ENCODE assay signal across 7 cellular contexts in the genomic region with DNA sequence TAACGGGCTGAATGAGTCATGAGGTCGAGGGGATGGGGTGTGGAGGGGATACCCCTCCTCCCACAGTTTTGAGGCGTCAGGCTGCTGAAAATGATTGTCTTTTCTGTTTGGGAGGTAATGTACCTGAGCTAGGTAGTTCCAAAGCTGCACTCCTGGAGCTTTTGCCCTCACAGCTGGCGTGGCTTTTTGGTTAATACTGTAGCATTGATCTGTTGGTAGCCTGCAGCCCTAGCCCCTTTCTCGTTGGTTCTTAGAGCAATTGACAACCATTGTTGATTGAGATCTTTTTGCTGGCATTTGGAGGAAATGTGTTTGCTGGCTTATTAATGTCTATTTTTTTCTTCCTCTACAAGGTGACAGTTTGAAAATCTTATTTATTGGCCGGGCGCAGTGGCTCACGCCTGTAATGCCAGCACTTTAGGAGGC. TPM values are rescaled to one million over a fixed set of nuclear protein-coding genes. Genes with fewer than 3 reads are reported as not detected.
DNase-seq lines count a peak whose midpoint lies in the region; ATAC-seq and TF ChIP-seq lines count a peak whose summit lies in the region.

No MANE protein-coding gene starts in this region.

- peak overlapping the region; percentile 98 for H3K4me3 Mint-ChIP-seq in activated naive CD8-positive, alpha-beta T cell treated with anti-CD3 and anti-CD28 coated beads, Interleukin-2, amount 10 ng/mL, durations not matched to agents 7 days and 5 days
- peak overlapping the region; percentile 97 to 99 (median 98) for H3K4me3 Mint-ChIP-seq in immature natural killer cell

- no peak for ATAC-seq in activated naive CD8-positive, alpha-beta T cell treated with anti-CD3 and anti-CD28 coated beads, Interleukin-2, amount 10 ng/mL, durations not matched to agents 7 days and 5 days (ENCODE audit: low read depth)

- TF ChIP-seq EP300 in stomach (IDR thresholded peaks at IDR 0.05) = no peak

- no peaks in the 10 kb centered on the region for H3K9me3 Mint-ChIP-seq in activated naive CD8-positive, alpha-beta T cell treated with anti-CD3 and anti-CD28 coated beads, Interleukin-2, amount 10 ng/mL, durations not matched to agents 7 days and 5 days
- no peaks in the 10 kb centered on the region for H3K9me3 Mint-ChIP-seq in immature natural killer cell

- H3K27ac Mint-ChIP-seq in activated naive CD8-positive, alpha-beta T cell treated with anti-CD3 and anti-CD28 coated beads, Interleukin-2, amount 10 ng/mL, durations not matched to agents 7 days and 5 days = peak overlapping the region; percentile 98
- peak overlapping the region; percentile 95 to 99 (median 99) for H3K27ac Mint-ChIP-seq in immature natural killer cell

- no peaks in the 10 kb centered on the region for H3K27me3 ChIP-seq in HUES64 (ENCODE audit: insufficient read depth, low read length)
- H3K27me3 ChIP-seq in stomach = no peaks in the 10 kb centered on the region

- POLR2A ChIA-PET in activated naive CD8-positive, alpha-beta T cell treated with anti-CD3 and anti-CD28 coated beads, Interleukin-2, amount 10 ng/mL, durations not matched to agents 7 days and 5 days (lab: Charles Lee) = interaction anchor here (1.3 to 4.2 kb wide), 3 partner anchors 18 to 38 kb away, joined by 3 to 65 read pairs (median 14); a partner anchor contains a TSS

- TF ChIP-seq POLR2A in stomach (IDR thresholded peaks at IDR 0.05) = no peak

- H3K27ac ChIP-seq in HUES64 (ENCODE audit: low read depth, low read length) (peak overlapping the region; percentile 99), stomach (peak overlapping the region; percentile 96 to 100 (median 100))

- peaks cover 37% of the 10 kb centered on the region for H3K4me1 Mint-ChIP-seq in activated naive CD8-positive, alpha-beta T cell treated with anti-CD3 and anti-CD28 coated beads, Interleukin-2, amount 10 ng/mL, durations not matched to agents 7 days and 5 days
- peaks cover 43 to 46% of the 10 kb centered on the region in 2 donors for H3K4me1 Mint-ChIP-seq in immature natural killer cell

- H3K9me3 ChIP-seq in HUES64 (ENCODE audit: insufficient read depth, low read depth, low read length) (no peaks in the 10 kb centered on the region), stomach (no peaks in the 10 kb centered on the region)

- intact Hi-C loops in stomach (cut with DNase I; ENCODE audit: low total_unique reads) = no loop called here

- H3K27me3 Mint-ChIP-seq in activated naive CD8-positive, alpha-beta T cell treated with anti-CD3 and anti-CD28 coated beads, Interleukin-2, amount 10 ng/mL, durations not matched to agents 7 days and 5 days = no peaks in the 10 kb centered on the region
- H3K27me3 Mint-ChIP-seq in immature natural killer cell (ENCODE audit: low read depth in 3 of 3) = peaks cover 16 to 29% (median 22%) of the 10 kb centered on the region in 3 donors

- TF ChIP-seq CTCF in stomach (IDR thresholded peaks at IDR 0.05) = no peak

- 31% methylated on average over 8 of the region's 8 CpGs for WGBS in HUES64
- WGBS in stomach, 5 donors = 14 to 33% (median 18%) methylated on average over 7 to 8 of the region's 8 CpGs

- H3K36me3 Mint-ChIP-seq in activated naive CD8-positive, alpha-beta T cell treated with anti-CD3 and anti-CD28 coated beads, Interleukin-2, amount 10 ng/mL, durations not matched to agents 7 days and 5 days = peaks cover 27% of the 10 kb centered on the region
- H3K36me3 Mint-ChIP-seq in immature natural killer cell = peaks cover 7 to 32% (median 16%) of the 10 kb centered on the region in 3 donors

- H3K4me3 ChIP-seq in HUES64 (ENCODE audit: low read length) (peak overlapping the region; percentile 93), stomach (peak overlapping the region; percentile 77 to 96 (median 91))

- peaks cover 53% of the 10 kb centered on the region for H3K36me3 ChIP-seq in HUES64 (ENCODE audit: insufficient read depth, low read length)
- H3K36me3 ChIP-seq in stomach = peaks cover 31 to 48% (median 45%) of the 10 kb centered on the region in 4 donors

- peaks cover 9% of the 10 kb centered on the region; the same call in 1 of the 2 replicates for H3K4me1 ChIP-seq in HUES64 (ENCODE audit: insufficient read depth, low read length)
- H3K4me1 ChIP-seq in stomach = peaks cover 18 to 42% (median 28%) of the 10 kb centered on the region in 4 donors

- DNase-seq in activated naive CD8-positive, alpha-beta T cell treated with anti-CD3 and anti-CD28 coated beads, Interleukin-2, amount 10 ng/mL, durations not matched to agents 7 days and 5 days = no peak
- DNase-seq in immature natural killer cell (no peak), stomach (no peak), activated gamma-delta T cell (lab: John Stamatoyannopoulos, UW) (no peak), NCI-H82 treated with DMSO at 0.1 percent for 48 hours (lab: John Stamatoyannopoulos, UW; ENCODE audit: unreplicated experiment) (no peak)
- DNase-seq in stimulated activated naive CD4-positive, alpha-beta T cell treated with Interleukin-2 at 50 U/mL for 16 hours (lab: John Stamatoyannopoulos, UW) = no peak

- H3K9ac ChIP-seq in HUES64 (ENCODE audit: low read depth, low read length) = peak overlapping the region; percentile 97

RNA-seq across cellular contexts. Expression of a gene that starts 1.8 kb away (rescaled TPM):
- 149 TPM for polyA plus RNA-seq in HUES64 (2013, experiment 1 of 2)
- polyA plus RNA-seq in HUES64 (2013, experiment 2 of 2) = 160 TPM
- 100 to 1,000 TPM; 296 to 304 TPM for total RNA-seq in activated naive CD8-positive, alpha-beta T cell treated with anti-CD3 and anti-CD28 coated beads, Interleukin-2, amount 10 ng/mL, durations not matched to agents 7 days and 5 days
- polyA plus RNA-seq in immature natural killer cell (10 to 100 TPM in 1 of 3 donors, 1 to 10 TPM in 2; 3.0 to 28.5 (median 9.7) TPM), stomach (10 to 100 TPM; 24.4 to 60.1 (median 57.3) TPM)
- total RNA-seq in stomach = 100 to 1,000 TPM in 2 of 5 donors, 10 to 100 TPM in 3; 51.0 to 644 (median 88.8) TPM

RNA-seq across cellular contexts. Expression of a gene that starts 21.6 kb away (rescaled TPM):
- polyA plus RNA-seq in HUES64 (2013, experiment 1 of 2) = 124 TPM
- 120 TPM for polyA plus RNA-seq in HUES64 (2013, experiment 2 of 2)
- 100 to 1,000 TPM; 117 to 119 TPM for total RNA-seq in activated naive CD8-positive, alpha-beta T cell treated with anti-CD3 and anti-CD28 coated beads, Interleukin-2, amount 10 ng/mL, durations not matched to agents 7 days and 5 days
- polyA plus RNA-seq in immature natural killer cell (100 to 1,000 TPM; 149 to 206 (median 153) TPM), stomach (100 to 1,000 TPM; 128 to 286 (median 145) TPM)
- total RNA-seq in stomach = 100 to 1,000 TPM in 1 of 5 donors, 10 to 100 TPM in 4; 49.8 to 186 (median 68.8) TPM

RNA-seq across cellular contexts. Expression of a gene that starts 39.1 kb away (rescaled TPM):
- polyA plus RNA-seq in HUES64 (2013, experiment 1 of 2) = 21.0 TPM
- 24.9 TPM for polyA plus RNA-seq in HUES64 (2013, experiment 2 of 2)
- total RNA-seq in activated naive CD8-positive, alpha-beta T cell treated with anti-CD3 and anti-CD28 coated beads, Interleukin-2, amount 10 ng/mL, durations not matched to agents 7 days and 5 days = 10 to 100 TPM; 78.9 to 81.0 TPM
- polyA plus RNA-seq in immature natural killer cell = 1 to 10 TPM; 1.4 to 3.0 (median 1.6) TPM
- 100 to 1,000 TPM in 1 of 5 donors, 10 to 100 TPM in 2, 1 to 10 TPM in 2; 6.4 to 115 (median 27.1) TPM for total RNA-seq in stomach
- 10 to 100 TPM; 21.5 to 35.6 (median 32.2) TPM for polyA plus RNA-seq in stomach

RNA-seq across cellular contexts. Expression of a gene that starts 53.7 kb away (rescaled TPM):
- polyA plus RNA-seq in HUES64 (2013, experiment 1 of 2) = 1.2 TPM
- polyA plus RNA-seq in HUES64 (2013, experiment 2 of 2) = 1.1 TPM
- 1 to 10 TPM; 2.5 to 4.6 TPM for total RNA-seq in activated naive CD8-positive, alpha-beta T cell treated with anti-CD3 and anti-CD28 coated beads, Interleukin-2, amount 10 ng/mL, durations not matched to agents 7 days and 5 days
- polyA plus RNA-seq in immature natural killer cell (under 1 TPM in 1 of 3 donors, not detected in 2; 0.31 TPM), stomach (1 to 10 TPM in 1 of 3 donors, under 1 TPM in 2; 0.12 to 1.4 (median 0.85) TPM)
- 10 to 100 TPM in 1 of 5 donors, 1 to 10 TPM in 1, under 1 TPM in 1, not detected in 2; 0.43 to 21.7 (median 3.6) TPM for total RNA-seq in stomach
